28 cellular contexts compared by ENCODE assay signal in the genomic region with DNA sequence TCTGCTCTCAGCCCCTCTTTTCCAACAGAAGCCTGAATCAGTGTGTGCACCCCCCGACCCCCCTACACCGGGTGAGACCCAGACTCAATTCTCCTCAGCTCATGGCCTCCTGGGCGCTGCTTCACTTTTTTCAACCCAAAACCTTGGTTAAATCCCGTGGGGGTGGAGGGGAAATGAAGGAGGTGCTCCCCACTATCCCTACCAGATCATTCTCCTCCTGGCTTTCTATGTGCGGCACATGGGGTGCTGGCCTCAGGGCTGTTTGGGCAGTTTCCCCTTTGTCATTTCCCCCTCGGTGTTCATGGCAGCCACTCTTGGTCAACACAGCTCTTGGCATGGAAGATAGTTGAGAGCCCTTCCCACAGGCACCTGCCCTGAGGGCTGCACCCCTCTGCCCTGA. TPM values are rescaled to one million over a fixed set of nuclear protein-coding genes. Genes with fewer than 3 reads are reported as not detected.
DNase-seq lines count a peak whose midpoint lies in the region; ATAC-seq, FAIRE-seq and TF ChIP-seq lines count a peak whose summit lies in the region.
"Had no signal": no experiment of that assay in that cellular context is flagged by ENCODE, and none has a peak within 500 bp of the region (broad histone marks: within the 10 kb centered on the region; RNA-seq: fewer than 3 reads in every experiment).

No MANE protein-coding gene starts in this region.

- H3K4me1 ChIP-seq in H9 (ENCODE audit: insufficient read depth, low read length) (no peaks in the 10 kb centered on the region), esophagus muscularis mucosa (peaks cover 0 to 7% (median 0%) of the 10 kb centered on the region in 4 donors), kidney (ENCODE audit: control insufficient read depth in 1 of 2, insufficient read depth in 1 of 2, low read depth in 1 of 2, low read length in 2 of 2) (no peaks in the 10 kb centered on the region)
- H3K4me1 ChIP-seq: BE2C had no signal

- ATAC-seq in GM18505 (IDR thresholded peaks at IDR 0.05; ENCODE audit: unreplicated experiment) = no peak
- ATAC-seq: HCT116 had no signal

- TF ChIP-seq CTCF in H9 (conservative IDR thresholded peaks at IDR 0.05) (no peak), esophagus muscularis mucosa (IDR thresholded peaks at IDR 0.05) (no peak), osteocyte (IDR thresholded peaks at IDR 0.05) (no peak), kidney (IDR thresholded peaks at IDR 0.05; ENCODE audit: borderline replicate concordance, extremely low read depth, insufficient read depth) (no peak)

- H3K4me3 Mint-ChIP-seq in activated CD4-positive, alpha-beta T cell treated with anti-CD3 and anti-CD28 coated beads, Interleukin-2, amount 10 ng/mL, durations not matched to agents 24 days and 14 days = no peak overlapping the region
- H3K4me3 Mint-ChIP-seq in H9 = no peak overlapping the region
- H3K4me3 Mint-ChIP-seq in osteocyte (ENCODE audit: unreplicated experiment) = no peak overlapping the region
- H3K4me3 Mint-ChIP-seq: CD14-positive monocyte; CD4-positive, alpha-beta T cell; CD8-positive, alpha-beta memory T cell had no signal

- no peak overlapping the region for H2BK20ac ChIP-seq in H9 (ENCODE audit: low read depth, low read length, poor library complexity, severe bottlenecking)

- no peak overlapping the region for H3K23ac ChIP-seq in H9 (ENCODE audit: insufficient read length, low read depth, low read length)

- intact Hi-C loops in activated CD4-positive, alpha-beta T cell treated with anti-CD3 and anti-CD28 coated beads, Interleukin-2, amount 10 ng/mL, durations not matched to agents 24 days and 14 days (cut with micrococcal nuclease) = no loop called here
- intact Hi-C loops in esophagus muscularis mucosa (cut with DNase I) (no loop called here), kidney (cut with DNase I) (no loop called here)

- no peak overlapping the region for H4K5ac ChIP-seq in H9 (ENCODE audit: insufficient read length, low read depth, low read length)

- no peak overlapping the region for H3K14ac ChIP-seq in H9 (ENCODE audit: insufficient read depth, low read length)

- H3T11ph ChIP-seq in H9 (ENCODE audit: low read length) = no peak overlapping the region

- no peaks in the 10 kb centered on the region for H3K36me3 Mint-ChIP-seq in activated CD4-positive, alpha-beta T cell treated with anti-CD3 and anti-CD28 coated beads, Interleukin-2, amount 10 ng/mL, durations not matched to agents 24 days and 14 days (ENCODE audit: low read depth)
- H3K36me3 Mint-ChIP-seq in H9 (ENCODE audit: insufficient read depth in 1 of 3, low read depth in 3 of 3) (no peaks in the 10 kb centered on the region; a peak in 1 of 7 replicates), osteocyte (ENCODE audit: unreplicated experiment) (no peaks in the 10 kb centered on the region)
- H3K36me3 Mint-ChIP-seq: CD14-positive monocyte; CD8-positive, alpha-beta memory T cell had no signal

- no peak overlapping the region for H3K56ac ChIP-seq in H9 (ENCODE audit: insufficient read length, low read depth, low read length)

- H2AK5ac ChIP-seq in H9 (ENCODE audit: insufficient read length, low read length) = no peak overlapping the region

- H3K9me3 Mint-ChIP-seq in activated CD4-positive, alpha-beta T cell treated with anti-CD3 and anti-CD28 coated beads, Interleukin-2, amount 10 ng/mL, durations not matched to agents 24 days and 14 days = no peaks in the 10 kb centered on the region
- H3K9me3 Mint-ChIP-seq in H9 (no peaks in the 10 kb centered on the region), osteocyte (ENCODE audit: unreplicated experiment) (no peaks in the 10 kb centered on the region)
- H3K9me3 Mint-ChIP-seq: CD4-positive, alpha-beta T cell; CD8-positive, alpha-beta memory T cell had no signal

- H3K9me3 ChIP-seq in H9 (ENCODE audit: control insufficient read depth, low read depth, low read length) (no peaks in the 10 kb centered on the region), esophagus muscularis mucosa (no peaks in the 10 kb centered on the region), kidney (ENCODE audit: control insufficient read depth in 1 of 2, low read length in 2 of 2) (no peaks in the 10 kb centered on the region)
- H3K9me3 ChIP-seq: BE2C; BLaER1 treated with 17β-estradiol and CSF1 and Interleukin-3, amounts not matched to agents 10 nM and 100 nM had no signal

- H3K4me1 Mint-ChIP-seq in activated CD4-positive, alpha-beta T cell treated with anti-CD3 and anti-CD28 coated beads, Interleukin-2, amount 10 ng/mL, durations not matched to agents 24 days and 14 days = no peaks in the 10 kb centered on the region
- H3K4me1 Mint-ChIP-seq in H9 (peaks cover 3 to 9% of the 10 kb centered on the region in 2 experiments), osteocyte (ENCODE audit: unreplicated experiment) (no peaks in the 10 kb centered on the region)
- H3K4me1 Mint-ChIP-seq: CD8-positive, alpha-beta memory T cell had no signal

- H3K18ac ChIP-seq in H9 (ENCODE audit: insufficient read length, low read depth, low read length) = no peak overlapping the region

- no peaks in the 10 kb centered on the region for H3K79me1 ChIP-seq in H9 (ENCODE audit: insufficient read depth, low read depth, low read length, poor library complexity, severe bottlenecking)

- no peak overlapping the region for H2BK120ac ChIP-seq in H9 (ENCODE audit: low read depth, low read length, poor library complexity, severe bottlenecking)

- H4K91ac ChIP-seq in H9 (ENCODE audit: insufficient read length, low read depth, low read length) = no peak overlapping the region

- H3K9ac ChIP-seq in H9 (ENCODE audit: extremely low read depth, insufficient read length, low read length) (no peak overlapping the region), kidney (ENCODE audit: low read length in 2 of 2) (no peak overlapping the region)
- H3K9ac ChIP-seq: BLaER1 treated with 17β-estradiol and CSF1 and Interleukin-3, amounts not matched to agents 10 nM and 100 nM had no signal

- H4K20me1 ChIP-seq in H9 (ENCODE audit: control insufficient read depth, insufficient read depth, insufficient read length) = no peaks in the 10 kb centered on the region
- H4K20me1 ChIP-seq: BLaER1 treated with 17β-estradiol and CSF1 and Interleukin-3, amounts not matched to agents 10 nM and 100 nM had no signal

- FAIRE-seq in kidney (lab: Jason Lieb, UNC) = no peak
- FAIRE-seq: A204.1, D721Med, GM12891 had no signal

- peaks cover 1% of the 10 kb centered on the region for H3K27me3 Mint-ChIP-seq in activated CD4-positive, alpha-beta T cell treated with anti-CD3 and anti-CD28 coated beads, Interleukin-2, amount 10 ng/mL, durations not matched to agents 24 days and 14 days
- H3K27me3 Mint-ChIP-seq in H9 (ENCODE audit: low read depth) = peaks cover 6% of the 10 kb centered on the region
- peaks cover 22% of the 10 kb centered on the region for H3K27me3 Mint-ChIP-seq in osteocyte (ENCODE audit: unreplicated experiment)

- H4K8ac ChIP-seq in H9 (replicated peaks; ENCODE audit: insufficient read length, low read depth, low read length) = no peak overlapping the region

- TF ChIP-seq POLR2A in esophagus muscularis mucosa (IDR thresholded peaks at IDR 0.05; ENCODE audit: low read depth) (no peak), GM18505 (IDR thresholded peaks at IDR 0.05; ENCODE audit: borderline replicate concordance, extremely low read depth, insufficient read depth, insufficient read length) (no peak)

- no peak overlapping the region for H2BK15ac ChIP-seq in H9 (ENCODE audit: low read depth, low read length)

- H2BK12ac ChIP-seq in H9 (ENCODE audit: insufficient read length, low read depth, low read length) = no peak overlapping the region

- no CpG with 5 or more reads among the region's 6 CpGs for WGBS in H9 (ENCODE audit: extremely low coverage, insufficient read length, low lambda C conversion rate)
- 78% methylated on average over 6 of the region's 6 CpGs for WGBS in esophagus muscularis mucosa

- no peak for TF ChIP-seq EP300 in esophagus muscularis mucosa (IDR thresholded peaks at IDR 0.05)

- DNase-seq in activated CD4-positive, alpha-beta T cell treated with anti-CD3 and anti-CD28 coated beads, Interleukin-2, amount 10 ng/mL, durations not matched to agents 24 days and 14 days = peak; percentile 48
- DNase-seq in activated CD4-positive, alpha-beta T cell treated with anti-CD3 and anti-CD28 coated beads for 48 hours = no peak
- DNase-seq in H9 (peak; percentile 12), esophagus muscularis mucosa (ENCODE audit: extremely low spot score) (peak; percentile 87), osteocyte (ENCODE audit: extremely low spot score, unreplicated experiment) (peak; percentile 77), kidney (no peak), H4 (ENCODE audit: low spot score) (no peak)
- DNase-seq: ACHN; AML-193; BE2C; CD4-positive, alpha-beta T cell; CD8-positive, alpha-beta memory T cell; DMS 273 treated with DMSO at 0.1 percent for 48 hours; DMS53; DMS79 treated with DMSO at 0.1 percent for 48 hours; GF-D8; GOT3; H7 had no signal

- no peaks in the 10 kb centered on the region for H3K27me3 ChIP-seq in H9 (ENCODE audit: insufficient read depth, low read length)
- H3K27me3 ChIP-seq in esophagus muscularis mucosa = peaks cover 0 to 22% (median 0%) of the 10 kb centered on the region in 4 donors
- H3K27me3 ChIP-seq: BE2C; BLaER1 treated with 17β-estradiol and CSF1 and Interleukin-3, amounts not matched to agents 10 nM and 100 nM had no signal

- H3K27ac Mint-ChIP-seq in activated CD4-positive, alpha-beta T cell treated with anti-CD3 and anti-CD28 coated beads, Interleukin-2, amount 10 ng/mL, durations not matched to agents 24 days and 14 days = no peak overlapping the region
- no peak overlapping the region for H3K27ac Mint-ChIP-seq in H9
- no peak overlapping the region for H3K27ac Mint-ChIP-seq in osteocyte (ENCODE audit: unreplicated experiment)
- H3K27ac Mint-ChIP-seq: CD14-positive monocyte; CD4-positive, alpha-beta T cell; CD8-positive, alpha-beta memory T cell had no signal

- H2AFZ ChIP-seq in H9 (ENCODE audit: low read length) = no peak overlapping the region

- H3K4me3 ChIP-seq in esophagus muscularis mucosa (no peak overlapping the region), kidney (ENCODE audit: low read length in 2 of 2) (no peak overlapping the region)
- H3K4me3 ChIP-seq: BLaER1 treated with 17β-estradiol and CSF1 and Interleukin-3, amounts not matched to agents 10 nM and 100 nM had no signal

- no peaks in the 10 kb centered on the region for H3K79me2 ChIP-seq in H9 (ENCODE audit: insufficient read depth, low read length)

- no peaks in the 10 kb centered on the region for H3K36me3 ChIP-seq in esophagus muscularis mucosa
- no peaks in the 10 kb centered on the region for H3K36me3 ChIP-seq in kidney (ENCODE audit: control insufficient read depth in 1 of 2, insufficient read depth in 2 of 2, low read length in 2 of 2)
- H3K36me3 ChIP-seq: BE2C; BLaER1 treated with 17β-estradiol and CSF1 and Interleukin-3, amounts not matched to agents 10 nM and 100 nM had no signal

- H2BK5ac ChIP-seq in H9 (ENCODE audit: insufficient read length, low read length) = no peak overlapping the region

- H3K4ac ChIP-seq in H9 (ENCODE audit: low read depth, low read length) = no peak overlapping the region

- H3K23me2 ChIP-seq in H9 (ENCODE audit: insufficient read length, low read depth, low read length, poor library complexity, severe bottlenecking) = no peaks in the 10 kb centered on the region

- H3K27ac ChIP-seq in H9 (ENCODE audit: insufficient read length, low read depth, low read length) (no peak overlapping the region), esophagus muscularis mucosa (replicated peaks in 1 of 4) (no peak overlapping the region), kidney (ENCODE audit: low read depth in 2 of 2, low read length in 2 of 2) (no peak overlapping the region)
- H3K27ac ChIP-seq: 22Rv1; BLaER1 treated with 17β-estradiol and CSF1 and Interleukin-3, amounts not matched to agents 10 nM and 100 nM had no signal

- no peak overlapping the region for H3K4me2 ChIP-seq in H9 (ENCODE audit: insufficient read depth, insufficient read length, low read length)
- H3K4me2 ChIP-seq: BLaER1 treated with 17β-estradiol and CSF1 and Interleukin-3, amounts not matched to agents 10 nM and 100 nM had no signal

RNA-seq across cellular contexts. Expression of gene CST4, which starts 4.6 kb away (rescaled TPM):
- total RNA-seq in activated CD4-positive, alpha-beta T cell treated with anti-CD3 and anti-CD28 coated beads, Interleukin-2, amount 10 ng/mL, durations not matched to agents 24 days and 14 days = not detected in 2 replicates
- total RNA-seq in H9 (2021) (not detected in 2 replicates), esophagus muscularis mucosa (not detected), osteocyte (not detected in 2 replicates), kidney (not detected)
- polyA plus RNA-seq in kidney (ENCODE audit: insufficient read depth, low read depth, low replicate concordance) = not detected
- not detected in 2 replicates for total RNA-seq in H4 (2014; rRNA removed; shearing (Covaris generic))
- total RNA-seq: CD4-positive, alpha-beta T cell; CD8-positive, alpha-beta memory T cell; Daoy; G401; H7 had no signal
- polyA plus RNA-seq: CD14-positive monocyte; CD8-positive, alpha-beta memory T cell had no signal

RNA-seq across cellular contexts. Expression of gene CST3, which starts 46.5 kb away (rescaled TPM):
- 0.72 and 0.95 TPM in 2 replicates for total RNA-seq in activated CD4-positive, alpha-beta T cell treated with anti-CD3 and anti-CD28 coated beads, Interleukin-2, amount 10 ng/mL, durations not matched to agents 24 days and 14 days
- total RNA-seq in H9 (2021) (77.2 and 81.9 TPM in 2 replicates), esophagus muscularis mucosa (1,000 to 10,000 TPM; 1,253 to 2,184 (median 1,709) TPM), osteocyte (705 and 710 TPM in 2 replicates), kidney (852 TPM)
- 942 TPM for polyA plus RNA-seq in kidney (ENCODE audit: insufficient read depth, low read depth, low replicate concordance)
- 131 and 132 TPM in 2 replicates for total RNA-seq in H4 (2014; rRNA removed; shearing (Covaris generic))

Comparison
In these comparisons a context has a peak if more than half of its experiments do, and no peak if none do; other contexts are left out.
1. DNase-seq: peak in activated CD4-positive, alpha-beta T cell treated with anti-CD3 and anti-CD28 coated beads, Interleukin-2, amount 10 ng/mL, durations not matched to agents 24 days and 14 days (single experiment), H9 (single experiment), esophagus muscularis mucosa (single experiment) and osteocyte (single experiment); none in activated CD4-positive, alpha-beta T cell treated with anti-CD3 and anti-CD28 coated beads for 48 hours (single experiment), kidney (single experiment) and H4 (single experiment).
2. RNA of gene CST3, which starts 46.5 kb away (total RNA-seq): 1,253 to 2,184 TPM in esophagus muscularis mucosa, 852 TPM in kidney (single experiment), 705 to 710 TPM in osteocyte, 131 to 132 TPM in H4 and 77.2 to 81.9 TPM in H9; 0.72 to 0.95 TPM in activated CD4-positive, alpha-beta T cell treated with anti-CD3 and anti-CD28 coated beads, Interleukin-2, amount 10 ng/mL, durations not matched to agents 24 days and 14 days; every median in the first group is over 10 times any median in the second.